Comparison of ENCODE assay signal across 8 cellular contexts in genomic region chr12:32519047-32519446, GRCh38.
"Had no signal": no experiment of that assay in that cellular context is flagged by ENCODE, and none has a peak within 500 bp of the region (broad histone marks: within the 10 kb centered on the region; RNA-seq: fewer than 3 reads in every experiment).

No MANE protein-coding gene starts in this region.

- H3K4me1 ChIP-seq: HAP-1 had no signal

- H3K36me3 ChIP-seq: HAP-1 had no signal

- ATAC-seq: HCT116, HepG2 had no signal

- H3K9me3 ChIP-seq: HAP-1 had no signal

- DNase-seq: GM23248, GOT3, H7, HFFc6 had no signal

- H3K4me3 ChIP-seq: GM23248, HAP-1 had no signal

- H3K27ac ChIP-seq: GM23248, HL-60 had no signal
